In genomic region chr1:117651616-117652015, GRCh38 we compare ENCODE assay signal across 26 cellular contexts.
"Had no signal": no experiment of that assay in that cellular context is flagged by ENCODE, and none has a peak within 500 bp of the region (broad histone marks: within the 10 kb centered on the region; RNA-seq: fewer than 3 reads in every experiment).

No MANE protein-coding gene starts in this region.

- H3K9me3 ChIP-seq: vagina had no signal

- H3K4me3 ChIP-seq: dorsolateral prefrontal cortex, hepatocyte, vagina had no signal

- H3K79me2 ChIP-seq: hepatocyte had no signal

- H3K27ac Mint-ChIP-seq: activated CD4-positive, alpha-beta T cell treated with anti-CD3 and anti-CD28 coated beads for 36 hours; activated naive CD4-positive, alpha-beta T cell treated with anti-CD3 and anti-CD28 coated beads, Interleukin-2, amount 10 ng/mL, durations not matched to agents 7 days and 5 days; activated naive CD8-positive, alpha-beta T cell treated with anti-CD3 and anti-CD28 coated beads, Interleukin-2, amount 50 U/mL, for 24 hours; activated T-helper 2 cell treated with anti-CD3 and anti-CD28 coated beads, Interferon-gamma antibody, Interleukin-2, Interleukin-4, amounts not matched to agents 10 μg/mL and 5 μg/mL and 100 μg/mL, durations not matched to agents 14 hours and 24 hours and 36 hours; endodermal cell; progenitor cell of endocrine pancreas had no signal

- DNase-seq: activated CD4-positive, alpha-beta T cell treated with anti-CD3 and anti-CD28 coated beads, Interleukin-2, amount 50 U/mL, for 48 hours; activated naive CD4-positive, alpha-beta T cell treated with anti-CD3 and anti-CD28 coated beads, Interleukin-2, amount 10 ng/mL, durations not matched to agents 7 days and 5 days; activated naive CD8-positive, alpha-beta T cell treated with anti-CD3 and anti-CD28 coated beads, Interleukin-2, amount 50 U/mL, for 24 hours; anterior cingulate cortex; caudate nucleus; dorsolateral prefrontal cortex; endodermal cell; foreskin fibroblast; left cardiac atrium; mesendoderm; naive thymus-derived CD8-positive, alpha-beta T cell; stimulated activated CD4-positive, alpha-beta T cell treated with anti-CD3 and anti-CD28 coated beads, Interleukin-12 subunit alpha, Interleukin-12 subunit beta, amount 100 ng/mL, for 4 hours; stimulated activated CD4-positive, alpha-beta T cell treated with anti-CD3 and anti-CD28 coated beads, Interleukin-1b, Interleukin-23, amount 100 ng/mL, for 48 hours; stimulated activated CD8-positive, alpha-beta memory T cell treated with anti-CD3 and anti-CD28 coated beads, Interleukin-4, amount 100 ng/mL, for 48 hours; trophoblast cell had no signal

- H2AFZ ChIP-seq: hepatocyte had no signal

- H3K27ac ChIP-seq: epithelial cell of prostate, hepatocyte, vagina had no signal

- H3K36me3 ChIP-seq: vagina had no signal

- H3K9me3 Mint-ChIP-seq: activated naive CD4-positive, alpha-beta T cell treated with anti-CD3 and anti-CD28 coated beads, Interleukin-2, amount 10 ng/mL, durations not matched to agents 7 days and 5 days; activated naive CD8-positive, alpha-beta T cell treated with anti-CD3 and anti-CD28 coated beads, Interleukin-2, amount 50 U/mL, for 24 hours; activated T-helper 2 cell treated with anti-CD3 and anti-CD28 coated beads, Interferon-gamma antibody, Interleukin-2, Interleukin-4, amounts not matched to agents 10 μg/mL and 5 μg/mL and 100 μg/mL, durations not matched to agents 14 hours and 24 hours and 36 hours; brain; endodermal cell; naive thymus-derived CD8-positive, alpha-beta T cell; stimulated activated naive CD8-positive, alpha-beta T cell treated with anti-CD3 and anti-CD28 coated beads, Interleukin-15, Interleukin-2, amounts not matched to agents 100 ng/mL and 50 ng/mL, for 24 hours had no signal

- H3K27me3 ChIP-seq: dorsolateral prefrontal cortex, hepatocyte, vagina had no signal

- H3K36me3 Mint-ChIP-seq: activated naive CD4-positive, alpha-beta T cell treated with anti-CD3 and anti-CD28 coated beads, Interleukin-2, amount 10 ng/mL, durations not matched to agents 7 days and 5 days; brain; naive thymus-derived CD8-positive, alpha-beta T cell had no signal

- H3K4me3 Mint-ChIP-seq: activated CD4-positive, alpha-beta T cell treated with anti-CD3 and anti-CD28 coated beads for 36 hours; activated naive CD4-positive, alpha-beta T cell treated with anti-CD3 and anti-CD28 coated beads, Interleukin-2, amount 10 ng/mL, durations not matched to agents 7 days and 5 days; activated naive CD8-positive, alpha-beta T cell treated with anti-CD3 and anti-CD28 coated beads, Interleukin-2, amount 50 U/mL, for 24 hours; brain; endodermal cell; stimulated activated naive CD8-positive, alpha-beta T cell treated with anti-CD3 and anti-CD28 coated beads, Interleukin-15, Interleukin-2, amounts not matched to agents 100 ng/mL and 50 ng/mL, for 24 hours had no signal

- FAIRE-seq: colon, islet of Langerhans, TTC549 had no signal

- H3K4me2 ChIP-seq: hepatocyte had no signal

- ATAC-seq: activated CD4-positive, alpha-beta T cell treated with anti-CD3 and anti-CD28 coated beads for 36 hours; activated naive CD8-positive, alpha-beta T cell treated with anti-CD3 and anti-CD28 coated beads, Interleukin-2, amount 50 U/mL, for 24 hours; left cardiac atrium; naive thymus-derived CD8-positive, alpha-beta T cell had no signal
